In the genomic region with DNA sequence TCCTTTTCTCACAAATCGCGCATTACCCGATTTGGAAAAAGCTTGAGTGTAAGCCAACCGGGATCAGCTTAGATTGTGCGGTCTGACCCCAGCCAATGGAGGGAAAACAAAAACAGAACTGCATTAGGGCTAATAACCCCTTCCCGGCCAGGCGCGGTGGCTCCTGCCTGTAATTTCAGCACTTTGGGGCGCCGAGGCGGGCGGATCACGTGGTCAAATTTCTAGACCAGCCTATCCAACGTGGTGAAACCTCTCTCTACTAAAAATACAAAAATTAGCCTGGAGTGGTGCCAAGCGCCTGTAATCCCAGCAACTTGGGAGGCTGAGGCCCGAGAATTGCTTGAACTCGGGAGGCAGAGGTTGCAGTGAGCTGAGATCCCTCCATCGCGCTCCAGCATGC, we compare ENCODE assay signal across 8 cellular contexts. TPM values are rescaled to one million over a fixed set of nuclear protein-coding genes. Genes with fewer than 3 reads are reported as not detected.
A peak's percentile ranks its signal among the peaks of the same experiment; 100 is the strongest.
DNase-seq lines count a peak whose midpoint lies in the region; ATAC-seq and TF ChIP-seq lines count a peak whose summit lies in the region.

No MANE protein-coding gene starts in this region.

- H3K4me1 Mint-ChIP-seq in activated naive CD4-positive, alpha-beta T cell treated with anti-CD3 and anti-CD28 coated beads, Interleukin-2, amount 50 U/mL, for 24 hours, result peaks cover 10% of the 10 kb centered on the region

- H3K27ac Mint-ChIP-seq in activated naive CD4-positive, alpha-beta T cell treated with anti-CD3 and anti-CD28 coated beads, Interleukin-2, amount 50 U/mL, for 24 hours, result no peak overlapping the region

- no peak for TF ChIP-seq CTCF in retinal pigment epithelial cell (conservative IDR thresholded peaks at IDR 0.05; ENCODE audit: low read depth, low read length)

- DNase-seq in activated effector memory CD4-positive, alpha-beta T cell treated with anti-CD3 and anti-CD28 coated beads, Interleukin-2, amount 50 U/mL, for 16 hours, result peak; percentile 64
- no peak for DNase-seq in activated effector memory CD4-positive, alpha-beta T cell treated with Interleukin-2 at 50 U/mL for 16 hours
- DNase-seq in left ventricle myocardium superior (peak; percentile 42), retinal pigment epithelial cell (ENCODE audit: low read depth) (no peak), glomerular visceral epithelial cell (ENCODE audit: extremely low spot score) (no peak)
- no peak for DNase-seq in central memory CD4-positive, alpha-beta T cell

- H3K4me3 Mint-ChIP-seq in activated naive CD4-positive, alpha-beta T cell treated with anti-CD3 and anti-CD28 coated beads, Interleukin-2, amount 50 U/mL, for 24 hours, result peak overlapping the region; percentile 88

- H3K9me3 Mint-ChIP-seq in activated naive CD4-positive, alpha-beta T cell treated with anti-CD3 and anti-CD28 coated beads, Interleukin-2, amount 50 U/mL, for 24 hours, result peaks cover 7% of the 10 kb centered on the region

- ATAC-seq in left ventricle myocardium superior (peak; percentile 28), GM21825 (IDR thresholded peaks at IDR 0.05; ENCODE audit: unreplicated experiment) (no peak)

- peak overlapping the region; percentile 71 for H3K4me3 ChIP-seq in retinal pigment epithelial cell (ENCODE audit: low read length)

- H3K36me3 Mint-ChIP-seq in activated naive CD4-positive, alpha-beta T cell treated with anti-CD3 and anti-CD28 coated beads, Interleukin-2, amount 50 U/mL, for 24 hours, result peaks cover 14% of the 10 kb centered on the region

- no peaks in the 10 kb centered on the region for H3K27me3 Mint-ChIP-seq in activated naive CD4-positive, alpha-beta T cell treated with anti-CD3 and anti-CD28 coated beads, Interleukin-2, amount 50 U/mL, for 24 hours

- intact Hi-C loops in left ventricle myocardium superior (cut with micrococcal nuclease), result no loop called here

RNA-seq across cellular contexts. Expression of a gene that starts 0.9 kb away (rescaled TPM):
- total RNA-seq in left ventricle myocardium superior, result 0.59 TPM

RNA-seq across cellular contexts. Expression of a gene that starts 39.4 kb away (rescaled TPM):
- total RNA-seq in left ventricle myocardium superior, result 6.6 TPM

Comparison
In these comparisons a context has a peak if more than half of its experiments do, and no peak if none do; other contexts are left out.
1. DNase-seq: peak in activated effector memory CD4-positive, alpha-beta T cell treated with anti-CD3 and anti-CD28 coated beads, Interleukin-2, amount 50 U/mL, for 16 hours (single experiment) and left ventricle myocardium superior (single experiment); none in activated effector memory CD4-positive, alpha-beta T cell treated with Interleukin-2 at 50 U/mL for 16 hours (single experiment), retinal pigment epithelial cell (single experiment), glomerular visceral epithelial cell (single experiment) and central memory CD4-positive, alpha-beta T cell (single experiment).